Comparison of ENCODE assay signal across 7 cellular contexts in genomic region chr5:56481998-56482698, GRCh38.
DNase-seq lines count a peak whose midpoint lies in the region; ATAC-seq and TF ChIP-seq lines count a peak whose summit lies in the region.

No MANE protein-coding gene starts in this region.

- intact Hi-C loops in activated CD8-positive, alpha-beta T cell treated with anti-CD3 and anti-CD28 coated beads for 36 hours (cut with micrococcal nuclease), result no loop called here
- intact Hi-C loops in stomach (cut with DNase I; ENCODE audit: low total_unique reads), result no loop called here

- H3K4me3 Mint-ChIP-seq in activated CD8-positive, alpha-beta T cell treated with anti-CD3 and anti-CD28 coated beads for 36 hours, result peak overlapping the region; percentile 68
- peak overlapping the region; percentile 83 to 88 (median 84) for H3K4me3 Mint-ChIP-seq in immature natural killer cell

- POLR2A ChIA-PET in activated CD8-positive, alpha-beta T cell treated with anti-CD3 and anti-CD28 coated beads for 36 hours (lab: Charles Lee), result no interaction called here

- H3K4me1 ChIP-seq in stomach, result peaks cover 7 to 35% (median 31%) of the 10 kb centered on the region in 4 donors
- 0 out of 2 replicates have a peak, but pooled peaks cover 3% of the 10 kb centered on the region for H3K4me1 ChIP-seq in SJCRH30

- no peak for TF ChIP-seq EP300 in stomach (IDR thresholded peaks at IDR 0.05)

- no peaks in the 10 kb centered on the region for H3K36me3 Mint-ChIP-seq in activated CD8-positive, alpha-beta T cell treated with anti-CD3 and anti-CD28 coated beads for 36 hours (ENCODE audit: low read depth)
- no peaks in the 10 kb centered on the region for H3K36me3 Mint-ChIP-seq in immature natural killer cell

- DNase-seq in Kasumi-1 (lab: John Stamatoyannopoulos, UW) (peak; percentile 63 to 79), immature natural killer cell (no peak), stomach (no peak), NCI-H1694 treated with DMSO at 0.1 percent for 48 hours (lab: John Stamatoyannopoulos, UW) (no peak), SJCRH30 (no peak), NCI-H2029 treated with DMSO at 0.1 percent for 48 hours (lab: John Stamatoyannopoulos, UW) (no peak)
- no peak for DNase-seq in activated CD8-positive, alpha-beta T cell treated with anti-CD3 and anti-CD28 coated beads for 36 hours

- H3K36me3 ChIP-seq in stomach (no peaks in the 10 kb centered on the region), SJCRH30 (no peaks in the 10 kb centered on the region)

- no peak for ATAC-seq in activated CD8-positive, alpha-beta T cell treated with anti-CD3 and anti-CD28 coated beads for 36 hours

- H3K9me3 ChIP-seq in stomach, result no peaks in the 10 kb centered on the region
- 0 out of 2 replicates have a peak, but pooled peaks cover 2% of the 10 kb centered on the region for H3K9me3 ChIP-seq in SJCRH30 (replicated peaks)

- 49 to 66% (median 64%) methylated on average over 7 of the region's 7 CpGs for WGBS in stomach, 5 donors

- CTCF ChIA-PET in activated CD8-positive, alpha-beta T cell treated with anti-CD3 and anti-CD28 coated beads for 36 hours (lab: Charles Lee), result interaction anchor here (0.6 to 1.6 kb wide), 2 partner anchors 25 to 356 kb away, joined by 3 to 4 read pairs; no protein-coding TSS in a partner anchor

- no peak for TF ChIP-seq POLR2A in stomach (IDR thresholded peaks at IDR 0.05)

- peaks cover 0 to 4% (median 0%) of the 10 kb centered on the region in 3 donors for H3K27me3 ChIP-seq in stomach
- H3K27me3 ChIP-seq in SJCRH30, result no peaks in the 10 kb centered on the region

- peak overlapping the region; percentile 68 for H3K27ac Mint-ChIP-seq in activated CD8-positive, alpha-beta T cell treated with anti-CD3 and anti-CD28 coated beads for 36 hours
- no peak overlapping the region for H3K27ac Mint-ChIP-seq in immature natural killer cell

- H3K27ac ChIP-seq in stomach (peak overlapping the region in 4 of 5 donors; percentile 76 to 94 (median 89)), SJCRH30 (no peak overlapping the region)

- H3K4me3 ChIP-seq in stomach (peak overlapping the region; percentile 62 to 72 (median 66)), SJCRH30 (no peak overlapping the region; the same call in 1 of the 2 replicates)

- peaks cover 19% of the 10 kb centered on the region for H3K4me1 Mint-ChIP-seq in activated CD8-positive, alpha-beta T cell treated with anti-CD3 and anti-CD28 coated beads for 36 hours (ENCODE audit: low read depth)
- peaks cover 21 to 22% of the 10 kb centered on the region in 2 donors for H3K4me1 Mint-ChIP-seq in immature natural killer cell

- H3K9me3 Mint-ChIP-seq in activated CD8-positive, alpha-beta T cell treated with anti-CD3 and anti-CD28 coated beads for 36 hours, result peaks cover 3% of the 10 kb centered on the region
- H3K9me3 Mint-ChIP-seq in immature natural killer cell, result no peaks in the 10 kb centered on the region

- H3K27me3 Mint-ChIP-seq in activated CD8-positive, alpha-beta T cell treated with anti-CD3 and anti-CD28 coated beads for 36 hours, result peaks cover 4% of the 10 kb centered on the region
- H3K27me3 Mint-ChIP-seq in immature natural killer cell (ENCODE audit: low read depth in 3 of 3), result peaks cover 7 to 20% (median 12%) of the 10 kb centered on the region in 3 donors

- no peak for TF ChIP-seq CTCF in activated CD8-positive, alpha-beta T cell treated with anti-CD3 and anti-CD28 coated beads for 36 hours (IDR thresholded peaks at IDR 0.05)
- TF ChIP-seq CTCF in stomach (IDR thresholded peaks at IDR 0.05), result no peak

Comparison
In these comparisons a context has a peak if more than half of its experiments do, and no peak if none do; other contexts are left out.
1. DNase-seq: peak in Kasumi-1 (2 of 2); none in activated CD8-positive, alpha-beta T cell treated with anti-CD3 and anti-CD28 coated beads for 36 hours (single experiment), immature natural killer cell (0 of 3), stomach (single experiment), NCI-H1694 treated with DMSO at 0.1 percent for 48 hours (single experiment), SJCRH30 (0 of 2) and NCI-H2029 treated with DMSO at 0.1 percent for 48 hours (single experiment).